ENCODE assay signal across 9 cellular contexts in genomic region chr5:154072782-154073171, GRCh38. TPM values are rescaled to one million over a fixed set of nuclear protein-coding genes. Genes with fewer than 3 reads are reported as not detected.
DNase-seq lines count a peak whose midpoint lies in the region; ATAC-seq and TF ChIP-seq lines count a peak whose summit lies in the region.
"Had no signal": no experiment of that assay in that cellular context is flagged by ENCODE, and none has a peak within 500 bp of the region (broad histone marks: within the 10 kb centered on the region; RNA-seq: fewer than 3 reads in every experiment).

No MANE protein-coding gene starts in this region.

- H4K20me1 ChIP-seq in H9 (ENCODE audit: control insufficient read depth, insufficient read depth, insufficient read length) = no peaks in the 10 kb centered on the region

- no peak for DNase-seq in activated CD8-positive, alpha-beta T cell treated with anti-CD3 and anti-CD28 coated beads, Interleukin-2, amount 10 ng/mL, durations not matched to agents 7 days and 5 days
- DNase-seq in activated CD8-positive, alpha-beta T cell treated with anti-CD3 and anti-CD28 coated beads for 36 hours = no peak
- DNase-seq in H9 (no peak), astrocyte of the hippocampus (ENCODE audit: low read depth, low spot score) (peak; percentile 54), KG1 (lab: John Stamatoyannopoulos, UW) (no peak), NCI-H1105 treated with DMSO at 0.1 percent for 48 hours (lab: John Stamatoyannopoulos, UW) (no peak), NCI-H146 (lab: John Stamatoyannopoulos, UW) (no peak)

- H3K14ac ChIP-seq in H9 (ENCODE audit: insufficient read depth, low read length) = no peak overlapping the region

- H4K5ac ChIP-seq in H9 (ENCODE audit: insufficient read length, low read depth, low read length) = no peak overlapping the region

- H2BK15ac ChIP-seq in H9 (ENCODE audit: low read depth, low read length) = no peak overlapping the region

- H3K4me2 ChIP-seq in H9 (ENCODE audit: insufficient read depth, insufficient read length, low read length) = no peak overlapping the region
- H3K4me2 ChIP-seq in parathyroid adenoma (ENCODE audit: low read length) = no peak overlapping the region

- no peak overlapping the region for H3K4ac ChIP-seq in H9 (ENCODE audit: low read depth, low read length)

- H2BK120ac ChIP-seq in H9 (ENCODE audit: low read depth, low read length, poor library complexity, severe bottlenecking) = no peak overlapping the region

- no peak for ATAC-seq in activated CD8-positive, alpha-beta T cell treated with anti-CD3 and anti-CD28 coated beads, Interleukin-2, amount 10 ng/mL, durations not matched to agents 7 days and 5 days
- ATAC-seq in activated CD8-positive, alpha-beta T cell treated with anti-CD3 and anti-CD28 coated beads for 36 hours = no peak

- no peak overlapping the region for H2AK5ac ChIP-seq in H9 (ENCODE audit: insufficient read length, low read length)

- no peak overlapping the region for H3K27ac ChIP-seq in H9 (ENCODE audit: insufficient read length, low read depth, low read length)
- H3K27ac ChIP-seq in parathyroid adenoma = no peak overlapping the region
- H3K27ac ChIP-seq: SK-N-MC had no signal

- H3K79me2 ChIP-seq in H9 (ENCODE audit: insufficient read depth, low read length) (no peaks in the 10 kb centered on the region), parathyroid adenoma (no peaks in the 10 kb centered on the region)

- H3T11ph ChIP-seq in H9 (ENCODE audit: low read length) = no peak overlapping the region

- H2BK12ac ChIP-seq in H9 (ENCODE audit: insufficient read length, low read depth, low read length) = no peak overlapping the region

- H3K36me3 Mint-ChIP-seq in activated CD8-positive, alpha-beta T cell treated with anti-CD3 and anti-CD28 coated beads, Interleukin-2, amount 10 ng/mL, durations not matched to agents 7 days and 5 days (ENCODE audit: low read depth) = peaks cover 6% of the 10 kb centered on the region
- H3K36me3 Mint-ChIP-seq in activated CD8-positive, alpha-beta T cell treated with anti-CD3 and anti-CD28 coated beads for 36 hours (ENCODE audit: low read depth) = no peaks in the 10 kb centered on the region
- no peaks in the 10 kb centered on the region; a peak in 1 of 7 replicates for H3K36me3 Mint-ChIP-seq in H9 (ENCODE audit: insufficient read depth in 1 of 3, low read depth in 3 of 3)

- no peak overlapping the region for H4K91ac ChIP-seq in H9 (ENCODE audit: insufficient read length, low read depth, low read length)

- no peaks in the 10 kb centered on the region for H3K23me2 ChIP-seq in H9 (ENCODE audit: insufficient read length, low read depth, low read length, poor library complexity, severe bottlenecking)

- H3K9ac ChIP-seq in H9 (ENCODE audit: extremely low read depth, insufficient read length, low read length) (no peak overlapping the region), parathyroid adenoma (no peak overlapping the region)

- no peaks in the 10 kb centered on the region for H3K79me1 ChIP-seq in H9 (ENCODE audit: insufficient read depth, low read depth, low read length, poor library complexity, severe bottlenecking)

- H3K27me3 ChIP-seq in H9 (ENCODE audit: insufficient read depth, low read length) (no peaks in the 10 kb centered on the region), parathyroid adenoma (ENCODE audit: control insufficient read depth, insufficient read depth, low read length) (no peaks in the 10 kb centered on the region)

- H3K36me3 ChIP-seq in parathyroid adenoma (ENCODE audit: control insufficient read depth, insufficient read depth, low read length) = no peaks in the 10 kb centered on the region

- no peak overlapping the region for H2BK5ac ChIP-seq in H9 (ENCODE audit: insufficient read length, low read length)

- no peak overlapping the region for H3K56ac ChIP-seq in H9 (ENCODE audit: insufficient read length, low read depth, low read length)

- no CpG with 5 or more reads among the region's 9 CpGs for WGBS in H9 (ENCODE audit: extremely low coverage, insufficient read length, low lambda C conversion rate)

- intact Hi-C loops in activated CD8-positive, alpha-beta T cell treated with anti-CD3 and anti-CD28 coated beads for 36 hours (cut with micrococcal nuclease) = loop anchor here (1.0 to 2.0 kb wide), 2 partner anchors 108 to 333 kb away; no protein-coding TSS in a partner anchor

- no peak for TF ChIP-seq CTCF in activated CD8-positive, alpha-beta T cell treated with anti-CD3 and anti-CD28 coated beads for 36 hours (IDR thresholded peaks at IDR 0.05)
- TF ChIP-seq CTCF in H9 (conservative IDR thresholded peaks at IDR 0.05) (no peak), parathyroid adenoma (IDR thresholded peaks at IDR 0.05) (no peak)

- H3K27me3 Mint-ChIP-seq in activated CD8-positive, alpha-beta T cell treated with anti-CD3 and anti-CD28 coated beads, Interleukin-2, amount 10 ng/mL, durations not matched to agents 7 days and 5 days (ENCODE audit: low read depth) = peaks cover 4% of the 10 kb centered on the region
- H3K27me3 Mint-ChIP-seq in activated CD8-positive, alpha-beta T cell treated with anti-CD3 and anti-CD28 coated beads for 36 hours = peaks cover 5% of the 10 kb centered on the region
- H3K27me3 Mint-ChIP-seq in H9 (ENCODE audit: low read depth) = peaks cover 8% of the 10 kb centered on the region

- no peak overlapping the region for H4K8ac ChIP-seq in H9 (replicated peaks; ENCODE audit: insufficient read length, low read depth, low read length)

- H3K9me3 ChIP-seq in H9 (ENCODE audit: control insufficient read depth, low read depth, low read length) = no peaks in the 10 kb centered on the region
- H3K9me3 ChIP-seq in parathyroid adenoma (ENCODE audit: control insufficient read depth, low read length) = no peaks in the 10 kb centered on the region

- H3K27ac Mint-ChIP-seq in activated CD8-positive, alpha-beta T cell treated with anti-CD3 and anti-CD28 coated beads, Interleukin-2, amount 10 ng/mL, durations not matched to agents 7 days and 5 days = peak overlapping the region; percentile 78
- no peak overlapping the region for H3K27ac Mint-ChIP-seq in activated CD8-positive, alpha-beta T cell treated with anti-CD3 and anti-CD28 coated beads for 36 hours
- H3K27ac Mint-ChIP-seq in H9 = peak overlapping the region in 2 of 3 experiments; percentile 10 to 95; a peak in 4 of 7 replicates

- H2AFZ ChIP-seq in H9 (ENCODE audit: low read length) (no peak overlapping the region), parathyroid adenoma (peak overlapping the region; percentile 79)

- H3K4me3 ChIP-seq in parathyroid adenoma (ENCODE audit: low read depth, low read length) = no peak overlapping the region
- H3K4me3 ChIP-seq: SK-N-MC had no signal

- POLR2A ChIA-PET in activated CD8-positive, alpha-beta T cell treated with anti-CD3 and anti-CD28 coated beads, Interleukin-2, amount 10 ng/mL, durations not matched to agents 7 days and 5 days (lab: Charles Lee) = interaction anchor here (0.7 to 1.6 kb wide), 3 partner anchors 10 to 117 kb away, joined by 3 to 10 read pairs (median 3); partner anchors contain the start of genes FAM114A2, GALNT10 and MFAP3
- POLR2A ChIA-PET in activated CD8-positive, alpha-beta T cell treated with anti-CD3 and anti-CD28 coated beads for 36 hours (lab: Charles Lee) = interaction anchor here (1.0 to 1.3 kb wide), 3 partner anchors 12 to 332 kb away, joined by 3 to 4 read pairs (median 3); no protein-coding TSS in a partner anchor

- H3K23ac ChIP-seq in H9 (ENCODE audit: insufficient read length, low read depth, low read length) = no peak overlapping the region

- CTCF ChIA-PET in activated CD8-positive, alpha-beta T cell treated with anti-CD3 and anti-CD28 coated beads, Interleukin-2, amount 10 ng/mL, durations not matched to agents 7 days and 5 days (lab: Charles Lee) = interaction anchor here (0.8 to 3.0 kb wide), 51 partner anchors 9 to 567 kb away, joined by 3 to 153 read pairs (median 5); partner anchors contain the start of genes FAM114A2, GALNT10 and MFAP3
- CTCF ChIA-PET in activated CD8-positive, alpha-beta T cell treated with anti-CD3 and anti-CD28 coated beads for 36 hours (lab: Charles Lee) = interaction anchor here (0.7 to 6.4 kb wide), 60 partner anchors 9 to 539 kb away, joined by 3 to 161 read pairs (median 5); partner anchors contain the start of genes FAM114A2, GALNT10 and MFAP3

- H3K4me1 ChIP-seq in H9 (ENCODE audit: insufficient read depth, low read length) (no peaks in the 10 kb centered on the region), parathyroid adenoma (peaks cover 6% of the 10 kb centered on the region)

- H3K18ac ChIP-seq in H9 (ENCODE audit: insufficient read length, low read depth, low read length) = no peak overlapping the region

- no peak overlapping the region for H2BK20ac ChIP-seq in H9 (ENCODE audit: low read depth, low read length, poor library complexity, severe bottlenecking)

- peaks cover 55% of the 10 kb centered on the region for H3K4me1 Mint-ChIP-seq in activated CD8-positive, alpha-beta T cell treated with anti-CD3 and anti-CD28 coated beads, Interleukin-2, amount 10 ng/mL, durations not matched to agents 7 days and 5 days (ENCODE audit: low read depth)
- peaks cover 18% of the 10 kb centered on the region for H3K4me1 Mint-ChIP-seq in activated CD8-positive, alpha-beta T cell treated with anti-CD3 and anti-CD28 coated beads for 36 hours (ENCODE audit: low read depth)
- H3K4me1 Mint-ChIP-seq in H9 = peaks cover 14% of the 10 kb centered on the region in 2 experiments

- H3K4me3 Mint-ChIP-seq in activated CD8-positive, alpha-beta T cell treated with anti-CD3 and anti-CD28 coated beads, Interleukin-2, amount 10 ng/mL, durations not matched to agents 7 days and 5 days = no peak overlapping the region
- no peak overlapping the region for H3K4me3 Mint-ChIP-seq in activated CD8-positive, alpha-beta T cell treated with anti-CD3 and anti-CD28 coated beads for 36 hours
- no peak overlapping the region; a peak in 2 of 5 replicates for H3K4me3 Mint-ChIP-seq in H9

- no peaks in the 10 kb centered on the region for H3K9me3 Mint-ChIP-seq in activated CD8-positive, alpha-beta T cell treated with anti-CD3 and anti-CD28 coated beads, Interleukin-2, amount 10 ng/mL, durations not matched to agents 7 days and 5 days (ENCODE audit: insufficient read depth)
- no peaks in the 10 kb centered on the region for H3K9me3 Mint-ChIP-seq in activated CD8-positive, alpha-beta T cell treated with anti-CD3 and anti-CD28 coated beads for 36 hours
- peaks cover 2% of the 10 kb centered on the region in 2 experiments; a peak in 2 of 5 replicates for H3K9me3 Mint-ChIP-seq in H9

RNA-seq across cellular contexts. Expression of gene MFAP3, which starts 34.0 kb away (rescaled TPM):
- total RNA-seq in activated CD8-positive, alpha-beta T cell treated with anti-CD3 and anti-CD28 coated beads, Interleukin-2, amount 10 ng/mL, durations not matched to agents 7 days and 5 days = 10 to 100 TPM; 21.0 to 23.0 TPM
- total RNA-seq in activated CD8-positive, alpha-beta T cell treated with anti-CD3 and anti-CD28 coated beads for 36 hours = 10 to 100 TPM in 1 of 2 experiments, 1 to 10 TPM in 1; 10.0 to 12.1 TPM
- total RNA-seq in H9 (2021) = 22.9 and 24.5 TPM in 2 replicates

RNA-seq across cellular contexts. Expression of gene FAM114A2, which starts 34.1 kb away (rescaled TPM):
- 10 to 100 TPM; 17.8 to 23.1 TPM for total RNA-seq in activated CD8-positive, alpha-beta T cell treated with anti-CD3 and anti-CD28 coated beads, Interleukin-2, amount 10 ng/mL, durations not matched to agents 7 days and 5 days
- total RNA-seq in activated CD8-positive, alpha-beta T cell treated with anti-CD3 and anti-CD28 coated beads for 36 hours = 10 to 100 TPM; 25.6 to 26.9 TPM
- 11.4 and 12.8 TPM in 2 replicates for total RNA-seq in H9 (2021)
